Comparison of ENCODE assay signal across 22 cellular contexts in genomic region chr10:408223-408622, GRCh38.
A peak's percentile ranks its signal among the peaks of the same experiment; 100 is the strongest.
DNase-seq lines count a peak whose midpoint lies in the region; ATAC-seq, FAIRE-seq and TF ChIP-seq lines count a peak whose summit lies in the region.
"Had no signal": no experiment of that assay in that cellular context is flagged by ENCODE, and none has a peak within 500 bp of the region (broad histone marks: within the 10 kb centered on the region; RNA-seq: fewer than 3 reads in every experiment).

No MANE protein-coding gene starts in this region.

- peak overlapping the region; percentile 52 for H3K27ac ChIP-seq in VCaP
- H3K27ac ChIP-seq: sigmoid colon, thyroid gland had no signal

- peaks cover 3% of the 10 kb centered on the region for H3K36me3 ChIP-seq in BJ (ENCODE audit: control insufficient read depth, insufficient read depth, low read length)

- CTCF ChIA-PET in BJ (lab: Yijun Ruan, JAX) (interaction anchor here (0.6 to 1.3 kb wide), 3 partner anchors 12 to 271 kb away, joined by 3 to 7 read pairs (median 3); no protein-coding TSS in a partner anchor), HEK293T (lab: Yijun Ruan, JAX) (no interaction called here)

- H3K4me3 ChIP-seq in BJ (ENCODE audit: low read depth, low read length) = no peak overlapping the region
- H3K4me3 ChIP-seq: cardiac muscle cell, GM12878, heart left ventricle, sigmoid colon, thyroid gland had no signal

- DNase-seq in BJ (ENCODE audit: low read depth) = peak; percentile 86
- no peak for DNase-seq in HEK293T (ENCODE audit: extremely low spot score)
- DNase-seq in left colon = no peak
- DNase-seq in HTR-8/SVneo (ENCODE audit: insufficient read length, low spot score) = no peak
- no peak for DNase-seq in RKO (ENCODE audit: low spot score)
- no peak for DNase-seq in kidney glomerular epithelial cell (lab: John Stamatoyannopoulos, UW)
- DNase-seq: activated CD4-positive, alpha-beta T cell treated with anti-CD3 and anti-CD28 coated beads for 48 hours; activated CD8-positive, alpha-beta memory T cell treated with anti-CD3 and anti-CD28 coated beads, Interleukin-2, amount 10 ng/mL, durations not matched to agents 7 days and 5 days; activated naive CD4-positive, alpha-beta T cell treated with Interleukin-2 at 50 U/mL for 16 hours; activated T-cell treated with anti-CD3 and anti-CD28 coated beads, Interleukin-2, amount 50 U/mL, for 72 hours; amygdala; DMS53; H9; heart left ventricle; IMR-90; NCI-H2171 treated with DMSO at 0.1 percent for 48 hours; NCI-H526; sigmoid colon; thyroid gland had no signal

- H3K27me3 ChIP-seq in BJ (ENCODE audit: control insufficient read depth, insufficient read depth, low read length) = no peaks in the 10 kb centered on the region
- H3K27me3 ChIP-seq: cardiac muscle cell, heart left ventricle, sigmoid colon, thyroid gland had no signal

- intact Hi-C loops in left colon (cut with DNase I, micrococcal nuclease) = no loop called here

- no peak for FAIRE-seq in HTR-8/SVneo (lab: Jason Lieb, UNC)
- FAIRE-seq: GM12878 had no signal

- POLR2A ChIA-PET in BJ (lab: Charles Lee) = no interaction called here
- POLR2A ChIA-PET in HEK293T (lab: Yijun Ruan, JAX) = no interaction called here

- TF ChIP-seq CTCF in BJ (IDR thresholded peaks at IDR 0.05; ENCODE audit: insufficient read depth, low read depth, low read length) (no peak), VCaP (conservative IDR thresholded peaks at IDR 0.05) (no peak)

- peak; percentile 94 for ATAC-seq in left colon
- ATAC-seq: activated CD8-positive, alpha-beta memory T cell treated with anti-CD3 and anti-CD28 coated beads, Interleukin-2, amount 10 ng/mL, durations not matched to agents 7 days and 5 days; activated T-cell treated with anti-CD3 and anti-CD28 coated beads, Interleukin-2, amount 50 U/mL, for 72 hours; GM12878; heart left ventricle had no signal

TF ChIP-seq in HEK293T, 16 proteins besides CTCF, POLR2A, EP300 and RAD21:
- TF ChIP-seq PKNOX1 (IDR thresholded peaks at IDR 0.05) (peak; percentile 18; the same call in 1 of the 2 replicates), HDGF (IDR thresholded peaks at IDR 0.05; ENCODE audit: borderline replicate concordance) (no peak), ZNF384 (IDR thresholded peaks at IDR 0.05) (no peak), ARNT (IDR thresholded peaks at IDR 0.05) (peak; percentile 54; the same call in 1 of the 2 replicates), FOXK2 (IDR thresholded peaks at IDR 0.05) (no peak)
